Comparison of ENCODE assay signal across 18 cellular contexts in the genomic region with DNA sequence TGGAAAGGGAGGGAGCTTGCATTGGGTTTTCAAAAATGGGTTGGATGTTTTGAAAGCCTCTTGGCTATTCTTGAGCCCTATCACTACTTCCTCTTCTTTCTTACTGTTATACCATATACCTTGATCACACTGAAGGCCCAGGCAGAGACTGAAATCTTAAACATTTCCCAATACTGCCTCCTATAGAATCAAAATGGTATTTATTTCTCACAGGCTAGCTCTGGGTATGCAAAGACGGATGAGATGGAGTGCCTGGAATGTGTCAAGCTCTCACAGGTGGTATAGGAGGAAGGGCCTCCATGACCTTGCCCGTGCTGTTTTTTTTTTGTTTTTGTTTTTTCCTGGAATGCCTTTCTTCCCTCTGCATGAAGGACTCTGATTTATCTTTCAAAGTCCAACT.
DNase-seq lines count a peak whose midpoint lies in the region; ATAC-seq and TF ChIP-seq lines count a peak whose summit lies in the region.
"Had no signal": no experiment of that assay in that cellular context is flagged by ENCODE, and none has a peak within 500 bp of the region (broad histone marks: within the 10 kb centered on the region; RNA-seq: fewer than 3 reads in every experiment).

No MANE protein-coding gene starts in this region.

- H3K9ac ChIP-seq in HCT116 (ENCODE audit: low read length): no peak overlapping the region

- no peak overlapping the region for H3K27ac ChIP-seq in HCT116 (ENCODE audit: low read depth, low read length)
- H3K27ac ChIP-seq: stomach, WERI-Rb-1 had no signal

- ATAC-seq in HCT116: peak; percentile 73
- ATAC-seq in GM21515 (IDR thresholded peaks at IDR 0.05; ENCODE audit: unreplicated experiment): no peak
- ATAC-seq in HG03095 (IDR thresholded peaks at IDR 0.05; ENCODE audit: unreplicated experiment): no peak
- ATAC-seq: activated CD8-positive, alpha-beta T cell treated with anti-CD3 and anti-CD28 coated beads, Interleukin-2, amount 10 ng/mL, durations not matched to agents 7 days and 5 days; activated T-cell treated with anti-CD3 and anti-CD28 coated beads, Interleukin-2, amount 50 U/mL, for 4 hours; natural killer cell treated with Interleukin-12 subunit alpha and Interleukin-12 subunit beta and Interleukin-15 and Interleukin-18, amount 100 ng/mL, for 72 hours had no signal

- H3K9me3 ChIP-seq in HCT116 (ENCODE audit: control insufficient read depth in 1 of 2, insufficient read depth in 1 of 2, low read depth in 1 of 2, low read length in 2 of 2): no peaks in the 10 kb centered on the region
- H3K9me3 ChIP-seq: Caco-2, stomach had no signal

- peak in 2 of 3 experiments; percentile 24 to 52; a peak in 3 of 6 replicates for TF ChIP-seq CTCF in HCT116 (IDR thresholded peaks at IDR 0.05 in 2 of 3, conservative IDR thresholded peaks at IDR 0.05 in 1 of 3; ENCODE audit: borderline replicate concordance in 1 of 3, insufficient read depth in 1 of 3, low read depth in 2 of 3, low read length in 2 of 3)

- H3K9me2 ChIP-seq in HCT116 (ENCODE audit: insufficient read depth): no peaks in the 10 kb centered on the region

- CTCF ChIA-PET in HCT116 (lab: Charles Lee): interaction anchor here (1.0 to 1.6 kb wide), 3 partner anchors 10 to 108 kb away, joined by 3 to 10 read pairs (median 3); no protein-coding TSS in a partner anchor

- intact Hi-C loops in HCT116 (cut with micrococcal nuclease): loop anchor here (5.0 kb wide), 2 partner anchors 106 to 196 kb away; no protein-coding TSS in a partner anchor

- H3K36me3 ChIP-seq in HCT116 (ENCODE audit: control insufficient read depth in 1 of 2, insufficient read depth in 2 of 2, low read length in 2 of 2): no peaks in the 10 kb centered on the region
- H3K36me3 ChIP-seq: stomach, WERI-Rb-1 had no signal

- in situ Hi-C loops in SK-MEL-5 (cut with HindIII; ENCODE audit: low pct_unique_long_range_greater_than_20kb, low sequenced_read_pairs): no loop called here

- peak; percentile 18 for DNase-seq in CMK (ENCODE audit: low read depth)
- DNase-seq in HCT116 (ENCODE audit: low read depth, low spot score): no peak
- DNase-seq in SK-MEL-5 (ENCODE audit: low read depth, low spot score): peak; percentile 35
- DNase-seq in iPS DF 4.7 (ENCODE audit: extremely low read depth, low spot score): peak; percentile 33
- DNase-seq in NCI-H187 treated with DMSO at 0.1 percent for 48 hours (lab: John Stamatoyannopoulos, UW): no peak
- DNase-seq: activated CD8-positive, alpha-beta T cell treated with anti-CD3 and anti-CD28 coated beads, Interleukin-2, amount 10 ng/mL, durations not matched to agents 7 days and 5 days; activated naive CD4-positive, alpha-beta T cell treated with anti-CD3 and anti-CD28 coated beads, Interleukin-2, amount 50 U/mL, for 16 hours; activated T-cell treated with anti-CD3 and anti-CD28 coated beads, Interleukin-2, amount 50 U/mL, for 4 hours; Caco-2; cerebellar nuclear complex; effector CD8-positive, alpha-beta T cell; NCI-H1105 treated with DMSO at 0.1 percent for 48 hours; stimulated activated CD4-positive, alpha-beta T cell treated with anti-CD3 and anti-CD28 coated beads, Interleukin-2, amount 100 ng/mL, for 48 hours; stomach; WERI-Rb-1 had no signal

- H4K20me1 ChIP-seq in HCT116 (ENCODE audit: insufficient read depth): no peaks in the 10 kb centered on the region

- no TSS peak for BruUV-seq in HCT116 (replicated peaks; lab: Mats Ljungman, UMichigan)

- no peak overlapping the region for H2AFZ ChIP-seq in HCT116 (ENCODE audit: low read depth, low read length, poor library complexity, severe bottlenecking)

- H3K27me3 ChIP-seq in HCT116 (ENCODE audit: insufficient read depth, low read length): no peaks in the 10 kb centered on the region
- H3K27me3 ChIP-seq: stomach had no signal

- peak; percentile 47 for TF ChIP-seq RAD21 in HCT116 (IDR thresholded peaks at IDR 0.05; ENCODE audit: low read depth)

- no peak overlapping the region for H3K4me2 ChIP-seq in HCT116 (ENCODE audit: low read length)

- POLR2A ChIA-PET in HCT116 (lab: Charles Lee): no interaction called here

- RAD21 ChIA-PET in HCT116 (lab: Charles Lee; ENCODE audit: low non-redundant PET in 1 of 2, low total read pairs in 2 of 2, uncharacterized antibody in 2 of 2, unreplicated experiment in 2 of 2): no interaction called here

- TF ChIP-seq POLR2A in HCT116 (IDR thresholded peaks at IDR 0.05; ENCODE audit: borderline replicate concordance, extremely low read depth, insufficient read depth, insufficient read length): no peak

- H3K4me3 ChIP-seq in HCT116 (replicated peaks in 1 of 2; ENCODE audit: low read depth in 1 of 2, low read length in 2 of 2): no peak overlapping the region
- H3K4me3 ChIP-seq: stomach had no signal

- H3K4me1 ChIP-seq in HCT116 (ENCODE audit: control insufficient read depth in 1 of 2, insufficient read depth in 2 of 2, low read length in 2 of 2): peaks cover 0 to 4% of the 10 kb centered on the region in 2 experiments; a peak in 1 of 4 replicates

- H3K79me2 ChIP-seq in HCT116 (ENCODE audit: insufficient read depth, low read length): no peaks in the 10 kb centered on the region

TF ChIP-seq in HCT116, 20 proteins besides CTCF, POLR2A, EP300 and RAD21:
- TF ChIP-seq CBX3 (IDR thresholded peaks at IDR 0.05; ENCODE audit: low read depth) (no peak), ELF1 (IDR thresholded peaks at IDR 0.05; ENCODE audit: borderline replicate concordance, low read depth) (no peak), TCF7L2 (IDR thresholded peaks at IDR 0.05; ENCODE audit: borderline replicate concordance, extremely low read depth, insufficient read depth, insufficient read length) (no peak), YY1 (IDR thresholded peaks at IDR 0.05; ENCODE audit: extremely low read depth, insufficient replicate concordance, low read depth, low read length) (no peak)
- TF ChIP-seq, protein P1, sequence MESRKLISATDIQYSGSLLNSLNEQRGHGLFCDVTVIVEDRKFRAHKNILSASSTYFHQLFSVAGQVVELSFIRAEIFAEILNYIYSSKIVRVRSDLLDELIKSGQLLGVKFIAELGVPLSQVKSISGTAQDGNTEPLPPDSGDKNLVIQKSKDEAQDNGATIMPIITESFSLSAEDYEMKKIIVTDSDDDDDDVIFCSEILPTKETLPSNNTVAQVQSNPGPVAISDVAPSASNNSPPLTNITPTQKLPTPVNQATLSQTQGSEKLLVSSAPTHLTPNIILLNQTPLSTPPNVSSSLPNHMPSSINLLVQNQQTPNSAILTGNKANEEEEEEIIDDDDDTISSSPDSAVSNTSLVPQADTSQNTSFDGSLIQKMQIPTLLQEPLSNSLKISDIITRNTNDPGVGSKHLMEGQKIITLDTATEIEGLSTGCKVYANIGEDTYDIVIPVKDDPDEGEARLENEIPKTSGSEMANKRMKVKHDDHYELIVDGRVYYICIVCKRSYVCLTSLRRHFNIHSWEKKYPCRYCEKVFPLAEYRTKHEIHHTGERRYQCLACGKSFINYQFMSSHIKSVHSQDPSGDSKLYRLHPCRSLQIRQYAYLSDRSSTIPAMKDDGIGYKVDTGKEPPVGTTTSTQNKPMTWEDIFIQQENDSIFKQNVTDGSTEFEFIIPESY (IDR thresholded peaks at IDR 0.05; ENCODE audit: extremely low read depth, insufficient replicate concordance, low read length): no peak
- TF ChIP-seq, protein P2, sequence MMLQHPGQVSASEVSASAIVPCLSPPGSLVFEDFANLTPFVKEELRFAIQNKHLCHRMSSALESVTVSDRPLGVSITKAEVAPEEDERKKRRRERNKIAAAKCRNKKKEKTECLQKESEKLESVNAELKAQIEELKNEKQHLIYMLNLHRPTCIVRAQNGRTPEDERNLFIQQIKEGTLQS (IDR thresholded peaks at IDR 0.05): no peak
TF ChIP-seq in HCT116: peak in this region for 0.

Comparison
In these comparisons a context has a peak if more than half of its experiments do, and no peak if none do; other contexts are left out.
1. DNase-seq: peak in CMK (single experiment), SK-MEL-5 (single experiment) and iPS DF 4.7 (single experiment); none in HCT116 (single experiment) and NCI-H187 treated with DMSO at 0.1 percent for 48 hours (single experiment).